1 cellular context compared by ENCODE assay signal in genomic region chr16:27314161-27314723, GRCh38.
TF ChIP-seq lines count a peak whose summit lies in the region.

No MANE protein-coding gene starts in this region.

TF ChIP-seq in GM12878, 131 proteins besides CTCF, POLR2A, EP300 and RAD21 (continued from another document and continues in another):
- TF ChIP-seq, protein P1, sequence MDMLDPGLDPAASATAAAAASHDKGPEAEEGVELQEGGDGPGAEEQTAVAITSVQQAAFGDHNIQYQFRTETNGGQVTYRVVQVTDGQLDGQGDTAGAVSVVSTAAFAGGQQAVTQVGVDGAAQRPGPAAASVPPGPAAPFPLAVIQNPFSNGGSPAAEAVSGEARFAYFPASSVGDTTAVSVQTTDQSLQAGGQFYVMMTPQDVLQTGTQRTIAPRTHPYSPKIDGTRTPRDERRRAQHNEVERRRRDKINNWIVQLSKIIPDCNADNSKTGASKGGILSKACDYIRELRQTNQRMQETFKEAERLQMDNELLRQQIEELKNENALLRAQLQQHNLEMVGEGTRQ (IDR thresholded peaks at IDR 0.05; ENCODE audit: borderline replicate concordance, low read depth, low read length): no peak
- TF ChIP-seq JUNB (IDR thresholded peaks at IDR 0.05) (0 out of 2 replicates have a peak, but pooled peaks have one; percentile 4), ZZZ3 (IDR thresholded peaks at IDR 0.05; ENCODE audit: control insufficient read depth, insufficient read length, low read depth) (no peak), KLF5 (IDR thresholded peaks at IDR 0.05; ENCODE audit: partially characterized antibody) (no peak), MLLT1 (IDR thresholded peaks at IDR 0.05) (0 out of 2 replicates have a peak, but pooled peaks have one; percentile 40), BMI1 (IDR thresholded peaks at IDR 0.05; ENCODE audit: borderline replicate concordance) (no peak), SMARCA5 (IDR thresholded peaks at IDR 0.05) (peak; percentile 70), HDGF (IDR thresholded peaks at IDR 0.05) (no peak), TAF1 (IDR thresholded peaks at IDR 0.05; ENCODE audit: borderline replicate concordance, low read depth, low read length) (no peak), YBX1 (IDR thresholded peaks at IDR 0.05) (no peak), EED (IDR thresholded peaks at IDR 0.05; ENCODE audit: low read depth) (no peak), ZNF217 (IDR thresholded peaks at IDR 0.05) (no peak), TARDBP (IDR thresholded peaks at IDR 0.05; ENCODE audit: borderline replicate concordance) (no peak), RB1 (IDR thresholded peaks at IDR 0.05; ENCODE audit: borderline replicate concordance) (no peak), SP1 (IDR thresholded peaks at IDR 0.05; ENCODE audit: low read depth, low read length) (no peak), KAT2A (conservative IDR thresholded peaks at IDR 0.05; ENCODE audit: control insufficient read depth, low read depth, low read length) (no peak), SIN3A (IDR thresholded peaks at IDR 0.05; ENCODE audit: low read depth, low read length) (no peak), MYC (IDR thresholded peaks at IDR 0.05; ENCODE audit: insufficient read depth, insufficient read length, insufficient replicate concordance, low read length, severe bottlenecking) (no peak), ATF7 (IDR thresholded peaks at IDR 0.05; ENCODE audit: low read depth) (peak; percentile 86), BCL3 (IDR thresholded peaks at IDR 0.05; ENCODE audit: borderline replicate concordance, insufficient read depth, low read depth, low read length, poor library complexity, severe bottlenecking) (no peak), HCFC1 (IDR thresholded peaks at IDR 0.05; ENCODE audit: low read length) (no peak), MEF2A (IDR thresholded peaks at IDR 0.05; ENCODE audit: insufficient read depth, low read depth, low read length) (no peak), ZNF274 (IDR thresholded peaks at IDR 0.05; ENCODE audit: insufficient read depth, insufficient read length) (no peak), GATAD2B (conservative IDR thresholded peaks at IDR 0.05; ENCODE audit: low read depth) (peak; percentile 20), MEF2B (IDR thresholded peaks at IDR 0.05; ENCODE audit: partially characterized antibody, poor library complexity, severe bottlenecking) (peak; percentile 15), LARP7 (IDR thresholded peaks at IDR 0.05) (peak; percentile 91; the same call in 1 of the 2 replicates), CEBPB (IDR thresholded peaks at IDR 0.05; ENCODE audit: borderline replicate concordance in 1 of 2, low read depth in 2 of 2, low read length in 2 of 2) (no peak), NR2C1 (IDR thresholded peaks at IDR 0.05) (no peak), CREM (IDR thresholded peaks at IDR 0.05; ENCODE audit: low read depth) (peak; percentile 73), RBBP5 (conservative IDR thresholded peaks at IDR 0.05) (no peak), NFIC (IDR thresholded peaks at IDR 0.05; ENCODE audit: low read depth, low read length) (no peak), TCF7 (IDR thresholded peaks at IDR 0.05; ENCODE audit: borderline replicate concordance) (no peak), SUPT20H (IDR thresholded peaks at IDR 0.05; ENCODE audit: borderline replicate concordance, control insufficient read depth, low read depth, low read length) (no peak), CBX3 (IDR thresholded peaks at IDR 0.05; ENCODE audit: borderline replicate concordance, low read depth) (no peak), DPF2 (IDR thresholded peaks at IDR 0.05) (0 out of 2 replicates have a peak, but pooled peaks have one; percentile 9), WRNIP1 (IDR thresholded peaks at IDR 0.05; ENCODE audit: borderline replicate concordance, low read depth, low read length) (no peak), FOXK2 (IDR thresholded peaks at IDR 0.05) (no peak), ZSCAN29 (IDR thresholded peaks at IDR 0.05) (no peak), CHD1 (IDR thresholded peaks at IDR 0.05; ENCODE audit: low read depth, low read length) (0 out of 2 replicates have a peak, but pooled peaks have one; percentile 29)
- TF ChIP-seq, protein P2, sequence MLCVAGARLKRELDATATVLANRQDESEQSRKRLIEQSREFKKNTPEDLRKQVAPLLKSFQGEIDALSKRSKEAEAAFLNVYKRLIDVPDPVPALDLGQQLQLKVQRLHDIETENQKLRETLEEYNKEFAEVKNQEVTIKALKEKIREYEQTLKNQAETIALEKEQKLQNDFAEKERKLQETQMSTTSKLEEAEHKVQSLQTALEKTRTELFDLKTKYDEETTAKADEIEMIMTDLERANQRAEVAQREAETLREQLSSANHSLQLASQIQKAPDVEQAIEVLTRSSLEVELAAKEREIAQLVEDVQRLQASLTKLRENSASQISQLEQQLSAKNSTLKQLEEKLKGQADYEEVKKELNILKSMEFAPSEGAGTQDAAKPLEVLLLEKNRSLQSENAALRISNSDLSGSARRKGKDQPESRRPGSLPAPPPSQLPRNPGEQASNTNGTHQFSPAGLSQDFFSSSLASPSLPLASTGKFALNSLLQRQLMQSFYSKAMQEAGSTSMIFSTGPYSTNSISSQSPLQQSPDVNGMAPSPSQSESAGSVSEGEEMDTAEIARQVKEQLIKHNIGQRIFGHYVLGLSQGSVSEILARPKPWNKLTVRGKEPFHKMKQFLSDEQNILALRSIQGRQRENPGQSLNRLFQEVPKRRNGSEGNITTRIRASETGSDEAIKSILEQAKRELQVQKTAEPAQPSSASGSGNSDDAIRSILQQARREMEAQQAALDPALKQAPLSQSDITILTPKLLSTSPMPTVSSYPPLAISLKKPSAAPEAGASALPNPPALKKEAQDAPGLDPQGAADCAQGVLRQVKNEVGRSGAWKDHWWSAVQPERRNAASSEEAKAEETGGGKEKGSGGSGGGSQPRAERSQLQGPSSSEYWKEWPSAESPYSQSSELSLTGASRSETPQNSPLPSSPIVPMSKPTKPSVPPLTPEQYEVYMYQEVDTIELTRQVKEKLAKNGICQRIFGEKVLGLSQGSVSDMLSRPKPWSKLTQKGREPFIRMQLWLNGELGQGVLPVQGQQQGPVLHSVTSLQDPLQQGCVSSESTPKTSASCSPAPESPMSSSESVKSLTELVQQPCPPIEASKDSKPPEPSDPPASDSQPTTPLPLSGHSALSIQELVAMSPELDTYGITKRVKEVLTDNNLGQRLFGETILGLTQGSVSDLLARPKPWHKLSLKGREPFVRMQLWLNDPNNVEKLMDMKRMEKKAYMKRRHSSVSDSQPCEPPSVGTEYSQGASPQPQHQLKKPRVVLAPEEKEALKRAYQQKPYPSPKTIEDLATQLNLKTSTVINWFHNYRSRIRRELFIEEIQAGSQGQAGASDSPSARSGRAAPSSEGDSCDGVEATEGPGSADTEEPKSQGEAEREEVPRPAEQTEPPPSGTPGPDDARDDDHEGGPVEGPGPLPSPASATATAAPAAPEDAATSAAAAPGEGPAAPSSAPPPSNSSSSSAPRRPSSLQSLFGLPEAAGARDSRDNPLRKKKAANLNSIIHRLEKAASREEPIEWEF (IDR thresholded peaks at IDR 0.05; ENCODE audit: insufficient replicate concordance, low read depth, low read length): no peak
- TF ChIP-seq, protein P3, sequence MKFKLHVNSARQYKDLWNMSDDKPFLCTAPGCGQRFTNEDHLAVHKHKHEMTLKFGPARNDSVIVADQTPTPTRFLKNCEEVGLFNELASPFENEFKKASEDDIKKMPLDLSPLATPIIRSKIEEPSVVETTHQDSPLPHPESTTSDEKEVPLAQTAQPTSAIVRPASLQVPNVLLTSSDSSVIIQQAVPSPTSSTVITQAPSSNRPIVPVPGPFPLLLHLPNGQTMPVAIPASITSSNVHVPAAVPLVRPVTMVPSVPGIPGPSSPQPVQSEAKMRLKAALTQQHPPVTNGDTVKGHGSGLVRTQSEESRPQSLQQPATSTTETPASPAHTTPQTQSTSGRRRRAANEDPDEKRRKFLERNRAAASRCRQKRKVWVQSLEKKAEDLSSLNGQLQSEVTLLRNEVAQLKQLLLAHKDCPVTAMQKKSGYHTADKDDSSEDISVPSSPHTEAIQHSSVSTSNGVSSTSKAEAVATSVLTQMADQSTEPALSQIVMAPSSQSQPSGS (IDR thresholded peaks at IDR 0.05; ENCODE audit: low read length): no peak
- TF ChIP-seq, protein P4, sequence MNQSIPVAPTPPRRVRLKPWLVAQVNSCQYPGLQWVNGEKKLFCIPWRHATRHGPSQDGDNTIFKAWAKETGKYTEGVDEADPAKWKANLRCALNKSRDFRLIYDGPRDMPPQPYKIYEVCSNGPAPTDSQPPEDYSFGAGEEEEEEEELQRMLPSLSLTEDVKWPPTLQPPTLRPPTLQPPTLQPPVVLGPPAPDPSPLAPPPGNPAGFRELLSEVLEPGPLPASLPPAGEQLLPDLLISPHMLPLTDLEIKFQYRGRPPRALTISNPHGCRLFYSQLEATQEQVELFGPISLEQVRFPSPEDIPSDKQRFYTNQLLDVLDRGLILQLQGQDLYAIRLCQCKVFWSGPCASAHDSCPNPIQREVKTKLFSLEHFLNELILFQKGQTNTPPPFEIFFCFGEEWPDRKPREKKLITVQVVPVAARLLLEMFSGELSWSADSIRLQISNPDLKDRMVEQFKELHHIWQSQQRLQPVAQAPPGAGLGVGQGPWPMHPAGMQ (IDR thresholded peaks at IDR 0.05; ENCODE audit: borderline replicate concordance): no peak
- TF ChIP-seq, protein P5, sequence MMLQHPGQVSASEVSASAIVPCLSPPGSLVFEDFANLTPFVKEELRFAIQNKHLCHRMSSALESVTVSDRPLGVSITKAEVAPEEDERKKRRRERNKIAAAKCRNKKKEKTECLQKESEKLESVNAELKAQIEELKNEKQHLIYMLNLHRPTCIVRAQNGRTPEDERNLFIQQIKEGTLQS (IDR thresholded peaks at IDR 0.05; ENCODE audit: borderline replicate concordance, extremely low read depth, low read depth, low read length): no peak
- TF ChIP-seq, protein P6, sequence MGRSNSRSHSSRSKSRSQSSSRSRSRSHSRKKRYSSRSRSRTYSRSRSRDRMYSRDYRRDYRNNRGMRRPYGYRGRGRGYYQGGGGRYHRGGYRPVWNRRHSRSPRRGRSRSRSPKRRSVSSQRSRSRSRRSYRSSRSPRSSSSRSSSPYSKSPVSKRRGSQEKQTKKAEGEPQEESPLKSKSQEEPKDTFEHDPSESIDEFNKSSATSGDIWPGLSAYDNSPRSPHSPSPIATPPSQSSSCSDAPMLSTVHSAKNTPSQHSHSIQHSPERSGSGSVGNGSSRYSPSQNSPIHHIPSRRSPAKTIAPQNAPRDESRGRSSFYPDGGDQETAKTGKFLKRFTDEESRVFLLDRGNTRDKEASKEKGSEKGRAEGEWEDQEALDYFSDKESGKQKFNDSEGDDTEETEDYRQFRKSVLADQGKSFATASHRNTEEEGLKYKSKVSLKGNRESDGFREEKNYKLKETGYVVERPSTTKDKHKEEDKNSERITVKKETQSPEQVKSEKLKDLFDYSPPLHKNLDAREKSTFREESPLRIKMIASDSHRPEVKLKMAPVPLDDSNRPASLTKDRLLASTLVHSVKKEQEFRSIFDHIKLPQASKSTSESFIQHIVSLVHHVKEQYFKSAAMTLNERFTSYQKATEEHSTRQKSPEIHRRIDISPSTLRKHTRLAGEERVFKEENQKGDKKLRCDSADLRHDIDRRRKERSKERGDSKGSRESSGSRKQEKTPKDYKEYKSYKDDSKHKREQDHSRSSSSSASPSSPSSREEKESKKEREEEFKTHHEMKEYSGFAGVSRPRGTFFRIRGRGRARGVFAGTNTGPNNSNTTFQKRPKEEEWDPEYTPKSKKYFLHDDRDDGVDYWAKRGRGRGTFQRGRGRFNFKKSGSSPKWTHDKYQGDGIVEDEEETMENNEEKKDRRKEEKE (IDR thresholded peaks at IDR 0.05): no peak
- TF ChIP-seq, protein P7, sequence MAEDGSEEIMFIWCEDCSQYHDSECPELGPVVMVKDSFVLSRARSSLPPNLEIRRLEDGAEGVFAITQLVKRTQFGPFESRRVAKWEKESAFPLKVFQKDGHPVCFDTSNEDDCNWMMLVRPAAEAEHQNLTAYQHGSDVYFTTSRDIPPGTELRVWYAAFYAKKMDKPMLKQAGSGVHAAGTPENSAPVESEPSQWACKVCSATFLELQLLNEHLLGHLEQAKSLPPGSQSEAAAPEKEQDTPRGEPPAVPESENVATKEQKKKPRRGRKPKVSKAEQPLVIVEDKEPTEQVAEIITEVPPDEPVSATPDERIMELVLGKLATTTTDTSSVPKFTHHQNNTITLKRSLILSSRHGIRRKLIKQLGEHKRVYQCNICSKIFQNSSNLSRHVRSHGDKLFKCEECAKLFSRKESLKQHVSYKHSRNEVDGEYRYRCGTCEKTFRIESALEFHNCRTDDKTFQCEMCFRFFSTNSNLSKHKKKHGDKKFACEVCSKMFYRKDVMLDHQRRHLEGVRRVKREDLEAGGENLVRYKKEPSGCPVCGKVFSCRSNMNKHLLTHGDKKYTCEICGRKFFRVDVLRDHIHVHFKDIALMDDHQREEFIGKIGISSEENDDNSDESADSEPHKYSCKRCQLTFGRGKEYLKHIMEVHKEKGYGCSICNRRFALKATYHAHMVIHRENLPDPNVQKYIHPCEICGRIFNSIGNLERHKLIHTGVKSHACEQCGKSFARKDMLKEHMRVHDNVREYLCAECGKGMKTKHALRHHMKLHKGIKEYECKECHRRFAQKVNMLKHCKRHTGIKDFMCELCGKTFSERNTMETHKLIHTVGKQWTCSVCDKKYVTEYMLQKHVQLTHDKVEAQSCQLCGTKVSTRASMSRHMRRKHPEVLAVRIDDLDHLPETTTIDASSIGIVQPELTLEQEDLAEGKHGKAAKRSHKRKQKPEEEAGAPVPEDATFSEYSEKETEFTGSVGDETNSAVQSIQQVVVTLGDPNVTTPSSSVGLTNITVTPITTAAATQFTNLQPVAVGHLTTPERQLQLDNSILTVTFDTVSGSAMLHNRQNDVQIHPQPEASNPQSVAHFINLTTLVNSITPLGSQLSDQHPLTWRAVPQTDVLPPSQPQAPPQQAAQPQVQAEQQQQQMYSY (CRISPR knock-in tag; IDR thresholded peaks at IDR 0.05): no peak
